Comparison of ENCODE assay signal across 22 cellular contexts in genomic region chr18:46736136-46736535, GRCh38. TPM values are rescaled to one million over a fixed set of nuclear protein-coding genes. Genes with fewer than 3 reads are reported as not detected.
DNase-seq lines count a peak whose midpoint lies in the region; ATAC-seq and TF ChIP-seq lines count a peak whose summit lies in the region.
"Had no signal": no experiment of that assay in that cellular context is flagged by ENCODE, and none has a peak within 500 bp of the region (broad histone marks: within the 10 kb centered on the region; RNA-seq: fewer than 3 reads in every experiment).

No MANE protein-coding gene starts in this region.

- WGBS in right cardiac atrium: 69% methylated on average over 5 of the region's 5 CpGs

- CTCF ChIA-PET in activated CD8-positive, alpha-beta memory T cell treated with anti-CD3 and anti-CD28 coated beads, Interleukin-2, amount 10 ng/mL, durations not matched to agents 7 days and 5 days (lab: Charles Lee): no interaction called here

- no peak overlapping the region for H3K27ac Mint-ChIP-seq in activated CD8-positive, alpha-beta memory T cell treated with anti-CD3 and anti-CD28 coated beads, Interleukin-2, amount 10 ng/mL, durations not matched to agents 7 days and 5 days
- H3K27ac Mint-ChIP-seq in osteocyte (ENCODE audit: unreplicated experiment): no peak overlapping the region
- H3K27ac Mint-ChIP-seq: CD4-positive, alpha-beta memory T cell; HFFc6 had no signal

- H3K27me3 Mint-ChIP-seq in activated CD8-positive, alpha-beta memory T cell treated with anti-CD3 and anti-CD28 coated beads, Interleukin-2, amount 10 ng/mL, durations not matched to agents 7 days and 5 days: peaks cover 16% of the 10 kb centered on the region
- no peaks in the 10 kb centered on the region for H3K27me3 Mint-ChIP-seq in osteocyte (ENCODE audit: unreplicated experiment)

- intact Hi-C loops in right cardiac atrium (cut with DNase I): no loop called here

- DNase-seq in activated CD8-positive, alpha-beta memory T cell treated with anti-CD3 and anti-CD28 coated beads, Interleukin-2, amount 10 ng/mL, durations not matched to agents 7 days and 5 days: peak; percentile 16
- no peak for DNase-seq in activated CD8-positive, alpha-beta memory T cell treated with anti-CD3 and anti-CD28 coated beads, Interleukin-2, amount 50 U/mL, for 48 hours
- peak; percentile 10 for DNase-seq in ecto neural progenitor cell (ENCODE audit: low spot score)
- peak; percentile 57 for DNase-seq in osteocyte (ENCODE audit: extremely low spot score, unreplicated experiment)
- DNase-seq in right cardiac atrium: no peak
- no peak for DNase-seq in COLO829 (ENCODE audit: low spot score)
- DNase-seq in stimulated activated CD4-positive, alpha-beta T cell treated with anti-CD3 and anti-CD28 coated beads, Interleukin-1b, Interleukin-23, amount 100 ng/mL, for 48 hours: no peak
- DNase-seq: 8988T; Calu3; CD4-positive, alpha-beta memory T cell; DND-41; EL; GOT3; H7; HFFc6 had no signal

- no peak overlapping the region for H3K27ac ChIP-seq in right cardiac atrium (ENCODE audit: low read length)
- H3K27ac ChIP-seq: BLaER1 had no signal

- peaks cover under 1% of the 10 kb centered on the region for H3K9me3 Mint-ChIP-seq in activated CD8-positive, alpha-beta memory T cell treated with anti-CD3 and anti-CD28 coated beads, Interleukin-2, amount 10 ng/mL, durations not matched to agents 7 days and 5 days (ENCODE audit: low read depth)
- peaks cover 8% of the 10 kb centered on the region for H3K9me3 Mint-ChIP-seq in osteocyte (ENCODE audit: unreplicated experiment)

- no peaks in the 10 kb centered on the region for H3K4me1 Mint-ChIP-seq in activated CD8-positive, alpha-beta memory T cell treated with anti-CD3 and anti-CD28 coated beads, Interleukin-2, amount 10 ng/mL, durations not matched to agents 7 days and 5 days
- H3K4me1 Mint-ChIP-seq in osteocyte (ENCODE audit: unreplicated experiment): no peaks in the 10 kb centered on the region
- H3K4me1 Mint-ChIP-seq: CD14-positive monocyte; CD4-positive, alpha-beta memory T cell had no signal

- ATAC-seq in activated CD8-positive, alpha-beta memory T cell treated with anti-CD3 and anti-CD28 coated beads, Interleukin-2, amount 10 ng/mL, durations not matched to agents 7 days and 5 days: no peak
- ATAC-seq in right cardiac atrium: no peak
- ATAC-seq: GM12878, HCT116, HepG2 had no signal

- H3K4me3 ChIP-seq in right cardiac atrium (ENCODE audit: low read length): no peak overlapping the region
- H3K4me3 ChIP-seq: BLaER1, GM12878 had no signal

- no peaks in the 10 kb centered on the region for H3K9me3 ChIP-seq in right cardiac atrium (ENCODE audit: control insufficient read depth, low read length)

- no peak overlapping the region for H3K4me3 Mint-ChIP-seq in activated CD8-positive, alpha-beta memory T cell treated with anti-CD3 and anti-CD28 coated beads, Interleukin-2, amount 10 ng/mL, durations not matched to agents 7 days and 5 days
- no peak overlapping the region for H3K4me3 Mint-ChIP-seq in osteocyte (ENCODE audit: unreplicated experiment)
- H3K4me3 Mint-ChIP-seq: CD14-positive monocyte; CD4-positive, alpha-beta memory T cell; HFFc6 had no signal

- H3K36me3 Mint-ChIP-seq in activated CD8-positive, alpha-beta memory T cell treated with anti-CD3 and anti-CD28 coated beads, Interleukin-2, amount 10 ng/mL, durations not matched to agents 7 days and 5 days: no peaks in the 10 kb centered on the region
- no peaks in the 10 kb centered on the region for H3K36me3 Mint-ChIP-seq in osteocyte (ENCODE audit: unreplicated experiment)
- H3K36me3 Mint-ChIP-seq: CD14-positive monocyte; CD4-positive, alpha-beta memory T cell had no signal

- no peaks in the 10 kb centered on the region for H3K4me1 ChIP-seq in right cardiac atrium (ENCODE audit: control insufficient read depth, insufficient read depth, low read length)

- H3K27me3 ChIP-seq in right cardiac atrium (ENCODE audit: control insufficient read depth, insufficient read depth): no peaks in the 10 kb centered on the region
- H3K27me3 ChIP-seq: BLaER1 had no signal

- no peak for TF ChIP-seq CTCF in osteocyte (IDR thresholded peaks at IDR 0.05)

RNA-seq across cellular contexts. Expression of gene ST8SIA5, which starts 20.7 kb away (rescaled TPM):
- under 1 TPM in 1 of 2 experiments, not detected in 1; 0.23 TPM for total RNA-seq in activated CD8-positive, alpha-beta memory T cell treated with anti-CD3 and anti-CD28 coated beads, Interleukin-2, amount 10 ng/mL, durations not matched to agents 7 days and 5 days
- total RNA-seq in osteocyte (0.30 and 0.76 TPM in 2 replicates), right cardiac atrium (10 to 100 TPM in 3 of 4 donors, 1 to 10 TPM in 1; 3.4 to 16.0 (median 11.3) TPM)
- polyA plus RNA-seq in right cardiac atrium: 8.4 TPM
- total RNA-seq: Calu3; CD4-positive, alpha-beta memory T cell; G401 had no signal
- polyA plus RNA-seq: AG04450; CD14-positive monocyte; CD4-positive, alpha-beta memory T cell had no signal

Comparison
In these comparisons a context has a peak if more than half of its experiments do, and no peak if none do; other contexts are left out.
1. DNase-seq: peak in activated CD8-positive, alpha-beta memory T cell treated with anti-CD3 and anti-CD28 coated beads, Interleukin-2, amount 10 ng/mL, durations not matched to agents 7 days and 5 days (single experiment), ecto neural progenitor cell (single experiment) and osteocyte (single experiment); none in activated CD8-positive, alpha-beta memory T cell treated with anti-CD3 and anti-CD28 coated beads, Interleukin-2, amount 50 U/mL, for 48 hours (single experiment), right cardiac atrium (0 of 3), COLO829 (single experiment) and stimulated activated CD4-positive, alpha-beta T cell treated with anti-CD3 and anti-CD28 coated beads, Interleukin-1b, Interleukin-23, amount 100 ng/mL, for 48 hours (single experiment).